8 cellular contexts compared by ENCODE assay signal in genomic region chr13:110913322-110913721, GRCh38. TPM values are rescaled to one million over a fixed set of nuclear protein-coding genes. Genes with fewer than 3 reads are reported as not detected.
A peak's percentile ranks its signal among the peaks of the same experiment; 100 is the strongest.
DNase-seq lines count a peak whose midpoint lies in the region; ATAC-seq and TF ChIP-seq lines count a peak whose summit lies in the region.

No MANE protein-coding gene starts in this region.

- TF ChIP-seq CTCF in AG10803 (conservative IDR thresholded peaks at IDR 0.05; ENCODE audit: low read length) (no peak), HL-60 (IDR thresholded peaks at IDR 0.05; ENCODE audit: insufficient read depth, low read length) (no peak), transverse colon (IDR thresholded peaks at IDR 0.05) (no peak)

- H3K27me3 ChIP-seq in HL-60 (ENCODE audit: insufficient read depth, poor library complexity, severe bottlenecking) (no peaks in the 10 kb centered on the region), transverse colon (no peaks in the 10 kb centered on the region)

- H3K9me3 ChIP-seq in transverse colon = no peaks in the 10 kb centered on the region

- no peaks in the 10 kb centered on the region for H3K9me3 Mint-ChIP-seq in activated naive CD8-positive, alpha-beta T cell treated with anti-CD3 and anti-CD28 coated beads, Interleukin-2, amount 10 ng/mL, durations not matched to agents 7 days and 5 days

- H3K4me1 ChIP-seq in transverse colon = peaks cover 28 to 62% (median 57%) of the 10 kb centered on the region in 4 donors

- H3K36me3 ChIP-seq in transverse colon = no peaks in the 10 kb centered on the region

- H3K4me3 Mint-ChIP-seq in activated naive CD8-positive, alpha-beta T cell treated with anti-CD3 and anti-CD28 coated beads, Interleukin-2, amount 10 ng/mL, durations not matched to agents 7 days and 5 days = peak overlapping the region; percentile 90

- peak; percentile 35 for TF ChIP-seq POLR2A in transverse colon (IDR thresholded peaks at IDR 0.05)

- TF ChIP-seq EP300 in transverse colon (IDR thresholded peaks at IDR 0.05; ENCODE audit: low read depth) = no peak

- intact Hi-C loops in left colon (cut with DNase I, micrococcal nuclease) = no loop called here
- intact Hi-C loops in transverse colon (cut with DNase I; ENCODE audit: low total_unique reads) = loop anchor here (5.0 to 10.0 kb wide), 3 partner anchors 131 to 581 kb away; no protein-coding TSS in a partner anchor

- 0 to 3% methylated on average over 5 to 8 of the region's 8 CpGs for WGBS in transverse colon (ENCODE audit: low coverage in 1 of 2), 2 donors

- POLR2A ChIA-PET in activated naive CD8-positive, alpha-beta T cell treated with anti-CD3 and anti-CD28 coated beads, Interleukin-2, amount 10 ng/mL, durations not matched to agents 7 days and 5 days (lab: Charles Lee) = interaction anchor here (0.8 to 3.7 kb wide), 9 partner anchors 8 to 390 kb away, joined by 3 to 22 read pairs (median 4); partner anchors contain the start of gene NAXD

- ATAC-seq in activated naive CD8-positive, alpha-beta T cell treated with anti-CD3 and anti-CD28 coated beads, Interleukin-2, amount 10 ng/mL, durations not matched to agents 7 days and 5 days (ENCODE audit: low read depth) = no peak
- ATAC-seq in left colon (peak; percentile 34), HG03097 (IDR thresholded peaks at IDR 0.05; ENCODE audit: low FRiP score, unreplicated experiment) (no peak), GM19035 (IDR thresholded peaks at IDR 0.05; ENCODE audit: unreplicated experiment) (no peak)

- in situ Hi-C loops in transverse colon (cut with MboI; ENCODE audit: low pct_ligation_motif_present in 1 of 4, low pct_unique_long_range_greater_than_20kb in 1 of 4, low sequenced_read_pairs in 3 of 4) = loop anchor here in 3 of 4 donors (25.0 kb wide), 3 partner anchors 201 to 324 kb away; partner anchors contain the start of genes CARS2 (in 2 of the 3) and ING1 (in 2 of the 3)

- H3K36me3 Mint-ChIP-seq in activated naive CD8-positive, alpha-beta T cell treated with anti-CD3 and anti-CD28 coated beads, Interleukin-2, amount 10 ng/mL, durations not matched to agents 7 days and 5 days = peaks cover 17% of the 10 kb centered on the region

- peak overlapping the region; percentile 97 for H3K4me3 ChIP-seq in AG10803 (ENCODE audit: low read length)
- peak overlapping the region; percentile 84 for H3K4me3 ChIP-seq in HL-60 (replicated peaks; ENCODE audit: insufficient read depth, low read length)
- H3K4me3 ChIP-seq in transverse colon = peak overlapping the region in 3 of 4 donors; percentile 79 to 96 (median 89)

- DNase-seq in AG10803 (ENCODE audit: low read depth) (no peak), HL-60 (ENCODE audit: low read depth in 1 of 2, low spot score in 1 of 2) (peak in 1 of 2 experiments; percentile 33), left colon (peak; percentile 43 to 71), transverse colon (peak; percentile 76), DMS114 treated with DMSO at 0.1 percent for 48 hours (lab: John Stamatoyannopoulos, UW; ENCODE audit: unreplicated experiment) (no peak)
- no peak for DNase-seq in activated naive CD8-positive, alpha-beta T cell treated with anti-CD3 and anti-CD28 coated beads, Interleukin-2, amount 10 ng/mL, durations not matched to agents 7 days and 5 days

- H3K4me1 Mint-ChIP-seq in activated naive CD8-positive, alpha-beta T cell treated with anti-CD3 and anti-CD28 coated beads, Interleukin-2, amount 10 ng/mL, durations not matched to agents 7 days and 5 days = peaks cover 42% of the 10 kb centered on the region

- no peaks in the 10 kb centered on the region for H3K27me3 Mint-ChIP-seq in activated naive CD8-positive, alpha-beta T cell treated with anti-CD3 and anti-CD28 coated beads, Interleukin-2, amount 10 ng/mL, durations not matched to agents 7 days and 5 days

- peak overlapping the region; percentile 92 for H3K27ac Mint-ChIP-seq in activated naive CD8-positive, alpha-beta T cell treated with anti-CD3 and anti-CD28 coated beads, Interleukin-2, amount 10 ng/mL, durations not matched to agents 7 days and 5 days

- H3K27ac ChIP-seq in HL-60 (replicated peaks) (peak overlapping the region; percentile 100), transverse colon (peak overlapping the region; percentile 98 to 100 (median 100))

RNA-seq across cellular contexts. Expression of gene ANKRD10, which starts 1.5 kb away (rescaled TPM):
- total RNA-seq in activated naive CD8-positive, alpha-beta T cell treated with anti-CD3 and anti-CD28 coated beads, Interleukin-2, amount 10 ng/mL, durations not matched to agents 7 days and 5 days = 100 to 1,000 TPM; 117 to 119 TPM
- total RNA-seq in left colon (100 to 1,000 TPM; 116 to 121 TPM), transverse colon (100 to 1,000 TPM; 124 to 286 (median 188) TPM)

Comparison
In these comparisons a context has a peak if more than half of its experiments do, and no peak if none do; other contexts are left out.
1. DNase-seq: peak in left colon (2 of 2) and transverse colon (single experiment); none in AG10803 (single experiment), activated naive CD8-positive, alpha-beta T cell treated with anti-CD3 and anti-CD28 coated beads, Interleukin-2, amount 10 ng/mL, durations not matched to agents 7 days and 5 days (single experiment) and DMS114 treated with DMSO at 0.1 percent for 48 hours (single experiment).
2. Peak in every context shown above with its lines, with median percentiles within 50 percentile points of each other: H3K4me3 ChIP-seq.